11 cellular contexts compared by ENCODE assay signal in the genomic region with DNA sequence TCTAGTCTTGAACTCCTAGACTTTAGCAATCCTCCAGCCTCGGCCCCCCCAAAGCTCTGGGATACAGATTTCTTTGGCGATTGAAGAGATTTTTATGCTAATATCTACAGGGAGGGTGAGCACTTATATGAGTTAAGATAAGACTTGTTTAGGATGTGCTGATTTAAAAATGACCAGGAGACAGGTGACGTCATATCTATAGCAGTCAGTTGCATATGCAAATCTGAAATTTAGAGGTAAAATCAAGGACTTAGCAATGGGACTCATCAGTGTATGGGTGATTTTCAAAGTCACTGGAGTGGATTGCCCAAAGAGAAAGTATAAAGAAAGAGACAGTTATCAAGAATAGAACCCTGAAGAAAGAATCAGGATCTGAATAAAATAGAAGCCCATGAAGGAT.
"Had no signal": no experiment of that assay in that cellular context is flagged by ENCODE, and none has a peak within 500 bp of the region (broad histone marks: within the 10 kb centered on the region; RNA-seq: fewer than 3 reads in every experiment).

No MANE protein-coding gene starts in this region.

- H3K4me3 ChIP-seq: GM23248, GM23338, HAP-1 had no signal

- ATAC-seq: GM23338, HCT116 had no signal

- H3K4me2 ChIP-seq: GM23338 had no signal

- H3K9me3 Mint-ChIP-seq: GM23338, H9 had no signal

- H3K27ac Mint-ChIP-seq: GM23338, H9, HFFc6 had no signal

- H3K9ac ChIP-seq: GM23248 had no signal

- H2AFZ ChIP-seq: GM23248, GM23338 had no signal

- H3K4me3 Mint-ChIP-seq: GM23338, H9, HFFc6 had no signal

- FAIRE-seq: H1, H54 had no signal

- H3K9me3 ChIP-seq: HAP-1 had no signal

- H3K36me3 ChIP-seq: HAP-1 had no signal

- DNase-seq: GM23248, GOT3, H7, H9, HCEC 1CT, HFFc6 had no signal

- H3K27ac ChIP-seq: GM23248 had no signal
